Comparison of ENCODE assay signal across 1 cellular context in the genomic region with DNA sequence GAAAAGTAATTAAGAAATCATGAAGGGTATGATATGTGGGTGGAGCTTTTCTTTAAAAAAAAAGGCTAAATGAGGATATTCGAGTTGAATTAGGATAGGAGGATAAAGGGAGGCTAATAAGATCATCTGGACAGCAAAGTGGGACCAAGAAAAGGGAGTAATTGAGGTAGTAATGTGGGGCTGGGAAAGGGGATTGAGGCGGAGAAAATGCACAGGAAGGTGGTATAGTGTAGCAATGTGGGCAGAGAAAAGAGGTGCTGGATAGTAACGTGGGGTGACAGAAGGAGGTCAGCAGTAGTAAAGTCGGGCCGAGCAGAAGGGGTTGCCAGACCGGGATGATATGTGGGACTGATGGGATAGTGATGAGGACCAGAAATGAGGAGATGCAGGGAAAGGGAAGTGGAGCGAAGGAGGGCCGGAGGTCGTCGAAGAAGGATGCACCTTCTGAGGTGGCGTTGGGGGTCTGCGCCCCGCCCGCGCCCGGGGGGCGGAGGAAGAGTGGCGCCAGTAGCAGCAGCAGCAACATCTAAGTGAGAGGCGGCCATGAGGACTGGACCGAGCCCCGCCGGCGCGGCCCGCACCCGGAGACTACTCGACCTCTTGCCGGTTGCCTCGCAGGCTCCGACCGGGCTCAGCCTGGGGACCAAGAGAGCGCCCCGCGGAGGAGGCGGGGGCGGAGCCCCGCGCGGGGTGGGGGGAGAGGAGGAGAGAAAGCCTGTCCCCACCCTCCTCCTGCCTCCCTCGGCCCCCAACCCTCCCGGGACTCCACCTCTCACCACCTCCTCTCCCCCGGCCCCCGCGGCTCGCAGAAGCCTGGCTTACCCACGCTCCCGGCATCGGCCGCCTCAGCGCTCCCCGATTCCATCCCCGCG.
TF ChIP-seq lines count a peak whose summit lies in the region.

No MANE protein-coding gene starts in this region.

TF ChIP-seq in K562, 482 proteins besides CTCF, POLR2A, EP300 and RAD21 (continued from another document and continues in another):
- TF ChIP-seq, protein P1, sequence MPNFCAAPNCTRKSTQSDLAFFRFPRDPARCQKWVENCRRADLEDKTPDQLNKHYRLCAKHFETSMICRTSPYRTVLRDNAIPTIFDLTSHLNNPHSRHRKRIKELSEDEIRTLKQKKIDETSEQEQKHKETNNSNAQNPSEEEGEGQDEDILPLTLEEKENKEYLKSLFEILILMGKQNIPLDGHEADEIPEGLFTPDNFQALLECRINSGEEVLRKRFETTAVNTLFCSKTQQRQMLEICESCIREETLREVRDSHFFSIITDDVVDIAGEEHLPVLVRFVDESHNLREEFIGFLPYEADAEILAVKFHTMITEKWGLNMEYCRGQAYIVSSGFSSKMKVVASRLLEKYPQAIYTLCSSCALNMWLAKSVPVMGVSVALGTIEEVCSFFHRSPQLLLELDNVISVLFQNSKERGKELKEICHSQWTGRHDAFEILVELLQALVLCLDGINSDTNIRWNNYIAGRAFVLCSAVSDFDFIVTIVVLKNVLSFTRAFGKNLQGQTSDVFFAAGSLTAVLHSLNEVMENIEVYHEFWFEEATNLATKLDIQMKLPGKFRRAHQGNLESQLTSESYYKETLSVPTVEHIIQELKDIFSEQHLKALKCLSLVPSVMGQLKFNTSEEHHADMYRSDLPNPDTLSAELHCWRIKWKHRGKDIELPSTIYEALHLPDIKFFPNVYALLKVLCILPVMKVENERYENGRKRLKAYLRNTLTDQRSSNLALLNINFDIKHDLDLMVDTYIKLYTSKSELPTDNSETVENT (CRISPR knock-in tag; IDR thresholded peaks at IDR 0.05): no peak
- TF ChIP-seq TSC22D4 (tag; IDR thresholded peaks at IDR 0.05) (no peak), PHB2 (IDR thresholded peaks at IDR 0.05; ENCODE audit: low read depth) (no peak), ZNF274 (IDR thresholded peaks at IDR 0.05; ENCODE audit: borderline replicate concordance, low read depth, low read length) (no peak), ZNF695 (CRISPR knock-in tag; IDR thresholded peaks at IDR 0.05) (no peak), POLR3A (IDR thresholded peaks at IDR 0.05; ENCODE audit: borderline replicate concordance, extremely low read depth, insufficient read depth, insufficient read length) (no peak), ARID3A (IDR thresholded peaks at IDR 0.05; ENCODE audit: borderline replicate concordance, low read depth, low read length) (no peak), U2AF2 (optimal IDR thresholded peaks at IDR 0.05; ENCODE audit: low read depth, low read length) (no peak), TRIM28 (IDR thresholded peaks at IDR 0.05) (no peak), ZKSCAN3 (CRISPR knock-in tag; IDR thresholded peaks at IDR 0.05) (no peak), EGR1 (conservative IDR thresholded peaks at IDR 0.05) (peak; percentile 93), MTF1 (CRISPR knock-in tag; IDR thresholded peaks at IDR 0.05; ENCODE audit: borderline replicate concordance) (no peak), POLR2AphosphoS2 (IDR thresholded peaks at IDR 0.05; ENCODE audit: low read length) (no peak), ZFP1 (CRISPR knock-in tag; IDR thresholded peaks at IDR 0.05) (no peak), ZNF41 (CRISPR knock-in tag; conservative IDR thresholded peaks at IDR 0.05) (no peak), PHF20 (IDR thresholded peaks at IDR 0.05; ENCODE audit: partially characterized antibody) (no peak), OTX1 (CRISPR knock-in tag; IDR thresholded peaks at IDR 0.05) (no peak), HOMEZ (CRISPR knock-in tag; IDR thresholded peaks at IDR 0.05) (no peak), BCL6 (CRISPR knock-in tag; IDR thresholded peaks at IDR 0.05) (no peak), DACH1 (IDR thresholded peaks at IDR 0.05; ENCODE audit: partially characterized antibody) (no peak), ZNF561 (CRISPR knock-in tag; conservative IDR thresholded peaks at IDR 0.05) (no peak), ARID1B (IDR thresholded peaks at IDR 0.05) (no peak), NBN (IDR thresholded peaks at IDR 0.05; ENCODE audit: low read depth) (no peak), L3MBTL2 (IDR thresholded peaks at IDR 0.05) (no peak), ZNF217 (CRISPR knock-in tag; IDR thresholded peaks at IDR 0.05) (no peak), SRSF7 (optimal IDR thresholded peaks at IDR 0.05; ENCODE audit: low read depth, low read length) (no peak), CBX3 (IDR thresholded peaks at IDR 0.05; ENCODE audit: borderline replicate concordance in 1 of 2, low read length in 2 of 2) (no peak), ZNF699 (CRISPR knock-in tag; IDR thresholded peaks at IDR 0.05; ENCODE audit: insufficient replicate concordance) (no peak), KLF6 (CRISPR knock-in tag; IDR thresholded peaks at IDR 0.05; ENCODE audit: borderline replicate concordance) (no peak), MTA2 (IDR thresholded peaks at IDR 0.05; ENCODE audit: low read depth) (peak; percentile 8; the same call in 1 of the 2 replicates), HDAC1 (IDR thresholded peaks at IDR 0.05) (peak in 1 of 2 experiments; percentile 9; a peak in 1 of 4 replicates), MCM5 (IDR thresholded peaks at IDR 0.05; ENCODE audit: low read depth) (no peak), KDM4B (IDR thresholded peaks at IDR 0.05; ENCODE audit: borderline replicate concordance in 2 of 2, low read depth in 1 of 2) (no peak), MIER1 (IDR thresholded peaks at IDR 0.05; ENCODE audit: low read depth) (0 out of 2 replicates have a peak, but pooled peaks have one; percentile 64), USF2 (CRISPR knock-in tag; IDR thresholded peaks at IDR 0.05) (no peak), DIDO1 (tag; IDR thresholded peaks at IDR 0.05; ENCODE audit: low read depth) (no peak), PTTG1 (tag; IDR thresholded peaks at IDR 0.05; ENCODE audit: low read depth) (no peak), SIN3A (IDR thresholded peaks at IDR 0.05; ENCODE audit: borderline replicate concordance in 2 of 2, control insufficient read depth in 1 of 2, low read depth in 2 of 2, low read length in 2 of 2) (peak in 1 of 2 experiments; percentile 48; a peak in 1 of 4 replicates), ARID4B (CRISPR knock-in tag; IDR thresholded peaks at IDR 0.05) (no peak), RFX7 (CRISPR knock-in tag; IDR thresholded peaks at IDR 0.05) (no peak), FOXA3 (CRISPR knock-in tag; conservative IDR thresholded peaks at IDR 0.05 in 1 of 2, IDR thresholded peaks at IDR 0.05 in 1 of 2) (no peak)
- TF ChIP-seq, protein P2, sequence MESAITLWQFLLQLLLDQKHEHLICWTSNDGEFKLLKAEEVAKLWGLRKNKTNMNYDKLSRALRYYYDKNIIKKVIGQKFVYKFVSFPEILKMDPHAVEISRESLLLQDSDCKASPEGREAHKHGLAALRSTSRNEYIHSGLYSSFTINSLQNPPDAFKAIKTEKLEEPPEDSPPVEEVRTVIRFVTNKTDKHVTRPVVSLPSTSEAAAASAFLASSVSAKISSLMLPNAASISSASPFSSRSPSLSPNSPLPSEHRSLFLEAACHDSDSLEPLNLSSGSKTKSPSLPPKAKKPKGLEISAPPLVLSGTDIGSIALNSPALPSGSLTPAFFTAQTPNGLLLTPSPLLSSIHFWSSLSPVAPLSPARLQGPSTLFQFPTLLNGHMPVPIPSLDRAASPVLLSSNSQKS (CRISPR knock-in tag; IDR thresholded peaks at IDR 0.05): no peak
- TF ChIP-seq, protein P3, sequence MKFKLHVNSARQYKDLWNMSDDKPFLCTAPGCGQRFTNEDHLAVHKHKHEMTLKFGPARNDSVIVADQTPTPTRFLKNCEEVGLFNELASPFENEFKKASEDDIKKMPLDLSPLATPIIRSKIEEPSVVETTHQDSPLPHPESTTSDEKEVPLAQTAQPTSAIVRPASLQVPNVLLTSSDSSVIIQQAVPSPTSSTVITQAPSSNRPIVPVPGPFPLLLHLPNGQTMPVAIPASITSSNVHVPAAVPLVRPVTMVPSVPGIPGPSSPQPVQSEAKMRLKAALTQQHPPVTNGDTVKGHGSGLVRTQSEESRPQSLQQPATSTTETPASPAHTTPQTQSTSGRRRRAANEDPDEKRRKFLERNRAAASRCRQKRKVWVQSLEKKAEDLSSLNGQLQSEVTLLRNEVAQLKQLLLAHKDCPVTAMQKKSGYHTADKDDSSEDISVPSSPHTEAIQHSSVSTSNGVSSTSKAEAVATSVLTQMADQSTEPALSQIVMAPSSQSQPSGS (CRISPR knock-in tag; IDR thresholded peaks at IDR 0.05): no peak
- TF ChIP-seq, protein P4, sequence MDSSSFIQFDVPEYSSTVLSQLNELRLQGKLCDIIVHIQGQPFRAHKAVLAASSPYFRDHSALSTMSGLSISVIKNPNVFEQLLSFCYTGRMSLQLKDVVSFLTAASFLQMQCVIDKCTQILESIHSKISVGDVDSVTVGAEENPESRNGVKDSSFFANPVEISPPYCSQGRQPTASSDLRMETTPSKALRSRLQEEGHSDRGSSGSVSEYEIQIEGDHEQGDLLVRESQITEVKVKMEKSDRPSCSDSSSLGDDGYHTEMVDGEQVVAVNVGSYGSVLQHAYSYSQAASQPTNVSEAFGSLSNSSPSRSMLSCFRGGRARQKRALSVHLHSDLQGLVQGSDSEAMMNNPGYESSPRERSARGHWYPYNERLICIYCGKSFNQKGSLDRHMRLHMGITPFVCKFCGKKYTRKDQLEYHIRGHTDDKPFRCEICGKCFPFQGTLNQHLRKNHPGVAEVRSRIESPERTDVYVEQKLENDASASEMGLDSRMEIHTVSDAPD (CRISPR knock-in tag; IDR thresholded peaks at IDR 0.05): no peak
- TF ChIP-seq, protein P5, sequence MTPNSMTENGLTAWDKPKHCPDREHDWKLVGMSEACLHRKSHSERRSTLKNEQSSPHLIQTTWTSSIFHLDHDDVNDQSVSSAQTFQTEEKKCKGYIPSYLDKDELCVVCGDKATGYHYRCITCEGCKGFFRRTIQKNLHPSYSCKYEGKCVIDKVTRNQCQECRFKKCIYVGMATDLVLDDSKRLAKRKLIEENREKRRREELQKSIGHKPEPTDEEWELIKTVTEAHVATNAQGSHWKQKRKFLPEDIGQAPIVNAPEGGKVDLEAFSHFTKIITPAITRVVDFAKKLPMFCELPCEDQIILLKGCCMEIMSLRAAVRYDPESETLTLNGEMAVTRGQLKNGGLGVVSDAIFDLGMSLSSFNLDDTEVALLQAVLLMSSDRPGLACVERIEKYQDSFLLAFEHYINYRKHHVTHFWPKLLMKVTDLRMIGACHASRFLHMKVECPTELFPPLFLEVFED (CRISPR knock-in tag; conservative IDR thresholded peaks at IDR 0.05): no peak
